ENCODE assay signal across 9 cellular contexts in genomic region chr7:520503-521161, GRCh38. TPM values are rescaled to one million over a fixed set of nuclear protein-coding genes. Genes with fewer than 3 reads are reported as not detected.
A peak's percentile ranks its signal among the peaks of the same experiment; 100 is the strongest.
DNase-seq lines count a peak whose midpoint lies in the region; ATAC-seq and TF ChIP-seq lines count a peak whose summit lies in the region.
"Had no signal": no experiment of that assay in that cellular context is flagged by ENCODE, and none has a peak within 500 bp of the region (broad histone marks: within the 10 kb centered on the region; RNA-seq: fewer than 3 reads in every experiment).

No MANE protein-coding gene starts in this region.

- POLR2A ChIA-PET in naive thymus-derived CD4-positive, alpha-beta T cell (lab: Charles Lee) = no interaction called here

- H3K27ac ChIP-seq in naive thymus-derived CD4-positive, alpha-beta T cell (ENCODE audit: low read depth, low read length) = no peak overlapping the region
- H3K27ac ChIP-seq: SK-N-MC had no signal

- no peaks in the 10 kb centered on the region for H3K9me3 ChIP-seq in naive thymus-derived CD4-positive, alpha-beta T cell (ENCODE audit: control insufficient read depth in 2 of 3, low read length in 3 of 3)

- peak; percentile 7 for TF ChIP-seq CTCF in AG09309 (IDR thresholded peaks at IDR 0.05; ENCODE audit: control insufficient read depth, insufficient read depth, low read depth, low read length, missing control alignments)

- no peak for ATAC-seq in naive thymus-derived CD4-positive, alpha-beta T cell
- ATAC-seq in HG03520 (IDR thresholded peaks at IDR 0.05; ENCODE audit: unreplicated experiment) (no peak), HG03095 (IDR thresholded peaks at IDR 0.05; ENCODE audit: unreplicated experiment) (no peak)

- H3K4me1 ChIP-seq in naive thymus-derived CD4-positive, alpha-beta T cell (ENCODE audit: control insufficient read depth in 2 of 2, insufficient read depth in 2 of 2, low read length in 2 of 2) = peaks cover 0 to 30% of the 10 kb centered on the region in 2 donors

- H3K4me3 Mint-ChIP-seq in naive thymus-derived CD4-positive, alpha-beta T cell = peak overlapping the region in 7 of 10 donors; percentile 12 to 74 (median 59)

- intact Hi-C loops in naive thymus-derived CD4-positive, alpha-beta T cell (cut with micrococcal nuclease) = loop anchor here (5.0 to 10.0 kb wide), 4 partner anchors 62 to 717 kb away; no protein-coding TSS in a partner anchor

- peaks cover 0 to 16% of the 10 kb centered on the region in 2 donors for H3K27me3 ChIP-seq in naive thymus-derived CD4-positive, alpha-beta T cell (ENCODE audit: control insufficient read depth in 2 of 2, insufficient read depth in 2 of 2, low read length in 2 of 2)

- no peak overlapping the region for H3K27ac Mint-ChIP-seq in naive thymus-derived CD4-positive, alpha-beta T cell

- CTCF ChIA-PET in naive thymus-derived CD4-positive, alpha-beta T cell (lab: Charles Lee) = no interaction called here

- DNase-seq in AG09309 (ENCODE audit: low read depth) (no peak), OCI-M1 (lab: John Stamatoyannopoulos, UW) (peak; percentile 12), ecto neural progenitor cell (ENCODE audit: low spot score) (peak; percentile 73), kidney glomerular epithelial cell (lab: John Stamatoyannopoulos, UW) (no peak), A172 (ENCODE audit: low spot score) (no peak)
- DNase-seq in naive thymus-derived CD4-positive, alpha-beta T cell = no peak

- H3K36me3 ChIP-seq in naive thymus-derived CD4-positive, alpha-beta T cell (ENCODE audit: control insufficient read depth in 2 of 3, insufficient read depth in 3 of 3, low read length in 3 of 3) = no peaks in the 10 kb centered on the region

- H3K9me3 Mint-ChIP-seq in naive thymus-derived CD4-positive, alpha-beta T cell = no peaks in the 10 kb centered on the region

- H3K36me3 Mint-ChIP-seq in naive thymus-derived CD4-positive, alpha-beta T cell = no peaks in the 10 kb centered on the region

- peaks cover 15 to 53% (median 26%) of the 10 kb centered on the region in 5 donors for H3K27me3 Mint-ChIP-seq in naive thymus-derived CD4-positive, alpha-beta T cell

- H3K4me1 Mint-ChIP-seq in naive thymus-derived CD4-positive, alpha-beta T cell = peaks cover 0 to 21% (median 15%) of the 10 kb centered on the region in 7 donors

- peak overlapping the region; percentile 39 for H3K4me3 ChIP-seq in AG09309 (ENCODE audit: control insufficient read depth, low read depth, low read length)
- no peak overlapping the region for H3K4me3 ChIP-seq in naive thymus-derived CD4-positive, alpha-beta T cell (ENCODE audit: low read length)
- H3K4me3 ChIP-seq: SK-N-MC had no signal

RNA-seq across cellular contexts. Expression of gene PDGFA, which starts 1.0 kb away (rescaled TPM):
- 1 to 10 TPM in 2 of 5 experiments, under 1 TPM in 2, not detected in 1; 0.16 to 2.6 (median 1.1) TPM for total RNA-seq in naive thymus-derived CD4-positive, alpha-beta T cell
- not detected for polyA plus RNA-seq in naive thymus-derived CD4-positive, alpha-beta T cell
- 39.2 and 39.9 TPM in 2 replicates for total RNA-seq in A172 (2014; rRNA removed; shearing (Covaris generic))

Comparison
In these comparisons a context has a peak if more than half of its experiments do, and no peak if none do; other contexts are left out.
1. DNase-seq: peak in OCI-M1 (single experiment) and ecto neural progenitor cell (single experiment); none in AG09309 (single experiment), naive thymus-derived CD4-positive, alpha-beta T cell (0 of 9), kidney glomerular epithelial cell (single experiment) and A172 (single experiment).
2. RNA of gene PDGFA, which starts 1.0 kb away (total RNA-seq): 39.2 to 39.9 TPM in A172; 0.16 to 2.6 TPM in naive thymus-derived CD4-positive, alpha-beta T cell; every median in the first group is over 10 times any median in the second.